In the genomic region with DNA sequence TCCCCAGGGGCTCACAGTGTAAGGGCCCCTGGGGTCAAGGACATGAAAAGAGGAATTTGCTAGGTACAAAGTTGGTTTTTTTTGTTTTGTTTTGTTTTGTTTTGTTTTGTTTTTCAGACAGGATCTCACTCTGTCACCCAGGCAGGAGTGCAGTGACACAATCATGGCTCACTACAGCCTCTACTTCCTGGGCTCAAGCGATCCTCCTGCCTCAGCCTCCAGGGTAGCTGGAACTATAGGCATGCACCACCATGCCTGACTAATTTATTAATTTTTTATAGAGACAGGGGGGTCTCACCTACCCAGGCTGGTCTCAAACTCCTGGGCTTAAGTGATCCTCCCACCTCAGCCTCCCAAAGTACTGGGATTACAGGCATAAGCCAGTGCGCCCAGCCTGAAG, we compare ENCODE assay signal across 2 cellular contexts.
TF ChIP-seq lines count a peak whose summit lies in the region.

No MANE protein-coding gene starts in this region.

TF ChIP-seq in K562, 482 proteins besides CTCF, POLR2A, EP300 and RAD21:
- TF ChIP-seq ADNP (tag; IDR thresholded peaks at IDR 0.05) = peak; percentile 10; the same call in 1 of the 2 replicates
TF ChIP-seq in K562: peak in this region for 1; not testable (repeated sequence) for 481.

TF ChIP-seq in HepG2, 621 proteins besides CTCF, POLR2A, EP300 and RAD21:
- TF ChIP-seq ZMYM3 (CRISPR knock-in tag; IDR thresholded peaks at IDR 0.05) = 0 out of 2 replicates have a peak, but pooled peaks have one; percentile 15
- TF ChIP-seq, protein P1, sequence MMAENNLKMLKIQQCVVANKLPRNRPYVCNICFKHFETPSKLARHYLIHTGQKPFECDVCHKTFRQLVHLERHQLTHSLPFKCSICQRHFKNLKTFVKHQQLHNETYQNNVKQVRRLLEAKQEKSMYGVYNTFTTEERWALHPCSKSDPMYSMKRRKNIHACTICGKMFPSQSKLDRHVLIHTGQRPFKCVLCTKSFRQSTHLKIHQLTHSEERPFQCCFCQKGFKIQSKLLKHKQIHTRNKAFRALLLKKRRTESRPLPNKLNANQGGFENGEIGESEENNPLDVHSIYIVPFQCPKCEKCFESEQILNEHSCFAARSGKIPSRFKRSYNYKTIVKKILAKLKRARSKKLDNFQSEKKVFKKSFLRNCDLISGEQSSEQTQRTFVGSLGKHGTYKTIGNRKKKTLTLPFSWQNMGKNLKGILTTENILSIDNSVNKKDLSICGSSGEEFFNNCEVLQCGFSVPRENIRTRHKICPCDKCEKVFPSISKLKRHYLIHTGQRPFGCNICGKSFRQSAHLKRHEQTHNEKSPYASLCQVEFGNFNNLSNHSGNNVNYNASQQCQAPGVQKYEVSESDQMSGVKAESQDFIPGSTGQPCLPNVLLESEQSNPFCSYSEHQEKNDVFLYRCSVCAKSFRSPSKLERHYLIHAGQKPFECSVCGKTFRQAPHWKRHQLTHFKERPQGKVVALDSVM (CRISPR knock-in tag; IDR thresholded peaks at IDR 0.05) = peak; percentile 94
